1 cellular context compared by ENCODE assay signal in genomic region chrX:50114113-50114512, GRCh38.
TF ChIP-seq lines count a peak whose summit lies in the region.

No MANE protein-coding gene starts in this region.

TF ChIP-seq in GM23338, 12 proteins besides CTCF, POLR2A, EP300 and RAD21 (continued from another document):
- TF ChIP-seq ZNF462 (CRISPR knock-in tag; IDR thresholded peaks at IDR 0.05), result no peak
- no peak for TF ChIP-seq JUNB (IDR thresholded peaks at IDR 0.05; ENCODE audit: unreplicated experiment)
- TF ChIP-seq STAT1 (IDR thresholded peaks at IDR 0.05; ENCODE audit: unreplicated experiment), result no peak
- TF ChIP-seq ZNF114 (CRISPR knock-in tag; IDR thresholded peaks at IDR 0.05), result no peak
- TF ChIP-seq, protein P1, sequence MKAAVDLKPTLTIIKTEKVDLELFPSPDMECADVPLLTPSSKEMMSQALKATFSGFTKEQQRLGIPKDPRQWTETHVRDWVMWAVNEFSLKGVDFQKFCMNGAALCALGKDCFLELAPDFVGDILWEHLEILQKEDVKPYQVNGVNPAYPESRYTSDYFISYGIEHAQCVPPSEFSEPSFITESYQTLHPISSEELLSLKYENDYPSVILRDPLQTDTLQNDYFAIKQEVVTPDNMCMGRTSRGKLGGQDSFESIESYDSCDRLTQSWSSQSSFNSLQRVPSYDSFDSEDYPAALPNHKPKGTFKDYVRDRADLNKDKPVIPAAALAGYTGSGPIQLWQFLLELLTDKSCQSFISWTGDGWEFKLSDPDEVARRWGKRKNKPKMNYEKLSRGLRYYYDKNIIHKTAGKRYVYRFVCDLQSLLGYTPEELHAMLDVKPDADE (IDR thresholded peaks at IDR 0.05), result no peak
- no peak for TF ChIP-seq CREB1 (CRISPR knock-in tag; IDR thresholded peaks at IDR 0.05; ENCODE audit: low read depth)
- TF ChIP-seq, protein P2, sequence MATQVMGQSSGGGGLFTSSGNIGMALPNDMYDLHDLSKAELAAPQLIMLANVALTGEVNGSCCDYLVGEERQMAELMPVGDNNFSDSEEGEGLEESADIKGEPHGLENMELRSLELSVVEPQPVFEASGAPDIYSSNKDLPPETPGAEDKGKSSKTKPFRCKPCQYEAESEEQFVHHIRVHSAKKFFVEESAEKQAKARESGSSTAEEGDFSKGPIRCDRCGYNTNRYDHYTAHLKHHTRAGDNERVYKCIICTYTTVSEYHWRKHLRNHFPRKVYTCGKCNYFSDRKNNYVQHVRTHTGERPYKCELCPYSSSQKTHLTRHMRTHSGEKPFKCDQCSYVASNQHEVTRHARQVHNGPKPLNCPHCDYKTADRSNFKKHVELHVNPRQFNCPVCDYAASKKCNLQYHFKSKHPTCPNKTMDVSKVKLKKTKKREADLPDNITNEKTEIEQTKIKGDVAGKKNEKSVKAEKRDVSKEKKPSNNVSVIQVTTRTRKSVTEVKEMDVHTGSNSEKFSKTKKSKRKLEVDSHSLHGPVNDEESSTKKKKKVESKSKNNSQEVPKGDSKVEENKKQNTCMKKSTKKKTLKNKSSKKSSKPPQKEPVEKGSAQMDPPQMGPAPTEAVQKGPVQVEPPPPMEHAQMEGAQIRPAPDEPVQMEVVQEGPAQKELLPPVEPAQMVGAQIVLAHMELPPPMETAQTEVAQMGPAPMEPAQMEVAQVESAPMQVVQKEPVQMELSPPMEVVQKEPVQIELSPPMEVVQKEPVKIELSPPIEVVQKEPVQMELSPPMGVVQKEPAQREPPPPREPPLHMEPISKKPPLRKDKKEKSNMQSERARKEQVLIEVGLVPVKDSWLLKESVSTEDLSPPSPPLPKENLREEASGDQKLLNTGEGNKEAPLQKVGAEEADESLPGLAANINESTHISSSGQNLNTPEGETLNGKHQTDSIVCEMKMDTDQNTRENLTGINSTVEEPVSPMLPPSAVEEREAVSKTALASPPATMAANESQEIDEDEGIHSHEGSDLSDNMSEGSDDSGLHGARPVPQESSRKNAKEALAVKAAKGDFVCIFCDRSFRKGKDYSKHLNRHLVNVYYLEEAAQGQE (IDR thresholded peaks at IDR 0.05; ENCODE audit: unreplicated experiment), result no peak
- no peak for TF ChIP-seq POLR2AphosphoS5 (IDR thresholded peaks at IDR 0.05; ENCODE audit: low read depth)
